Comparison of ENCODE assay signal across 8 cellular contexts in the genomic region with DNA sequence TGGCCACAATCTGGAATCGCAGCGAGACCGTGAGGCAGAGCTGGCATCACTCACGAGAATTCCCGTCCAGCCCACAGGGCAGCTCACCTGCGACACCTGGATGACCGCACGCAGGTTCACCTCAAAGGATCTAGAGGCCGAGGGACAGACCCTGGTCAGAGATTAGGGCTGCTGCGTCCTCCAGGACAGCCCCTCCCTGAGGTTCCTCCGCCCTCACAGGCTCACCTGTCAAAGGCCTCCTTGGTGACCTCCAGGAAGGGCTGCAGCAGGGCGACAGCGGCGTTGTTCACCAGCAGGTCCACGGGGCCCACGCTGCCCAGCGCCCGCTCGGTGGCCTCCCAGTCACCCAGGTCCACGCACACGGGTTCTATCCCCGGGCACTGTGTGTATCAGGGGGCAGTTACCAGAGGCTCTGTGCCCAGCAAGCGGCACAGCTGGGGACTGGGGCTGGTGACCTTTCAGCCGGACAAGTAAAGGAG. TPM values are rescaled to one million over a fixed set of nuclear protein-coding genes. Genes with fewer than 3 reads are reported as not detected.
DNase-seq lines count a peak whose midpoint lies in the region; ATAC-seq and TF ChIP-seq lines count a peak whose summit lies in the region.

No MANE protein-coding gene starts in this region.

- H3K27me3 Mint-ChIP-seq in progenitor cell of endocrine pancreas = peaks cover 21% of the 10 kb centered on the region

- peaks cover 17% of the 10 kb centered on the region for H3K79me2 ChIP-seq in PC-3 (ENCODE audit: low read length)

- CTCF ChIA-PET in PC-3 (lab: Charles Lee) = no interaction called here

- H3K9me3 ChIP-seq in PC-3 (ENCODE audit: low read length) (no peaks in the 10 kb centered on the region), esophagus muscularis mucosa (no peaks in the 10 kb centered on the region)

- TF ChIP-seq EP300 in esophagus muscularis mucosa (IDR thresholded peaks at IDR 0.05) = no peak

- H3K36me3 Mint-ChIP-seq in progenitor cell of endocrine pancreas (ENCODE audit: insufficient read depth) = peaks cover 7% of the 10 kb centered on the region

- no peaks in the 10 kb centered on the region for H3F3A ChIP-seq in PC-3 (ENCODE audit: low read length, unreplicated experiment)

- H4K20me1 ChIP-seq in PC-3 (ENCODE audit: low read length) = peaks cover 8% of the 10 kb centered on the region; the same call in 1 of the 2 replicates

- H3K4me3 ChIP-seq in GM08714 (ENCODE audit: low read length) = peak overlapping the region; percentile 66; the same call in 1 of the 2 replicates
- H3K4me3 ChIP-seq in PC-3 (ENCODE audit: low read length) = peak overlapping the region; percentile 86
- H3K4me3 ChIP-seq in esophagus muscularis mucosa = peak overlapping the region; percentile 65 to 83 (median 66)

- no peaks in the 10 kb centered on the region for H3K36me3 ChIP-seq in PC-3 (ENCODE audit: low read depth, low read length)
- peaks cover 0 to 11% (median 3%) of the 10 kb centered on the region in 4 donors for H3K36me3 ChIP-seq in esophagus muscularis mucosa

- H3K9me3 Mint-ChIP-seq in progenitor cell of endocrine pancreas (ENCODE audit: low read depth) = no peaks in the 10 kb centered on the region

- intact Hi-C loops in PC-3 (cut with micrococcal nuclease) (loop anchor here (5.0 kb wide), 1 partner anchor 61 kb away; the partner anchor contains the start of gene FASN), esophagus muscularis mucosa (cut with DNase I) (no loop called here)

- H3K4me2 ChIP-seq in PC-3 (ENCODE audit: low read length) = peak overlapping the region; percentile 93

- no peak overlapping the region for H3K27ac Mint-ChIP-seq in progenitor cell of endocrine pancreas

- peak overlapping the region; percentile 75 for H3K9ac ChIP-seq in PC-3 (ENCODE audit: low read length)

- no peak for TF ChIP-seq CTCF in PC-3 (conservative IDR thresholded peaks at IDR 0.05; ENCODE audit: low read depth, low read length)
- TF ChIP-seq CTCF in esophagus muscularis mucosa (IDR thresholded peaks at IDR 0.05) = no peak
- TF ChIP-seq CTCF in progenitor cell of endocrine pancreas (IDR thresholded peaks at IDR 0.05; ENCODE audit: unreplicated experiment) = no peak

- DNase-seq in PC-3 (no peak), esophagus muscularis mucosa (ENCODE audit: extremely low spot score) (no peak), progenitor cell of endocrine pancreas (ENCODE audit: low spot score, unreplicated experiment) (no peak), cerebellum (ENCODE audit: low spot score) (no peak), SIG-M5 (lab: John Stamatoyannopoulos, UW) (no peak)

- peak; percentile 0; the same call in 1 of the 2 replicates for ATAC-seq in PC-3
- ATAC-seq in HG03520 (IDR thresholded peaks at IDR 0.05; ENCODE audit: unreplicated experiment) = no peak
- no peak for ATAC-seq in HG03354 (IDR thresholded peaks at IDR 0.05; ENCODE audit: poor library complexity, severe bottlenecking, unreplicated experiment)

- peaks cover 4% of the 10 kb centered on the region for H3K4me1 Mint-ChIP-seq in progenitor cell of endocrine pancreas (ENCODE audit: low read depth)

- no peak overlapping the region for H2AFZ ChIP-seq in PC-3 (ENCODE audit: low read length)

- H3K4me1 ChIP-seq in PC-3 (ENCODE audit: insufficient read depth, low read length) (peaks cover 25% of the 10 kb centered on the region), esophagus muscularis mucosa (peaks cover 22 to 33% (median 30%) of the 10 kb centered on the region in 4 donors)

- no peak for TF ChIP-seq POLR2A in esophagus muscularis mucosa (IDR thresholded peaks at IDR 0.05; ENCODE audit: low read depth)

- 47% methylated on average over 13 of the region's 24 CpGs for WGBS in esophagus muscularis mucosa

- H3K4me3 Mint-ChIP-seq in progenitor cell of endocrine pancreas (ENCODE audit: low read depth) = peak overlapping the region; percentile 75

- TSS peak; percentile 51 for BruUV-seq in PC-3 (replicated peaks; lab: Mats Ljungman, UMichigan)

- H3K27me3 ChIP-seq in PC-3 (ENCODE audit: low read length) (no peaks in the 10 kb centered on the region), esophagus muscularis mucosa (peaks cover 0 to 13% (median 6%) of the 10 kb centered on the region in 4 donors)

- H3K27ac ChIP-seq in PC-3 (ENCODE audit: low read length) (no peak overlapping the region), esophagus muscularis mucosa (replicated peaks in 1 of 4) (peak overlapping the region; percentile 92 to 98 (median 96))

- H3K9me2 ChIP-seq in PC-3 (replicated peaks; ENCODE audit: low read length) = no peaks in the 10 kb centered on the region

- POLR2A ChIA-PET in PC-3 (lab: Charles Lee; ENCODE audit: unreplicated experiment) = no interaction called here

RNA-seq across cellular contexts. Expression of gene DCXR, which starts 0.8 kb away (rescaled TPM):
- total RNA-seq in PC-3 (2014; rRNA removed) (135 and 142 TPM in 2 replicates), esophagus muscularis mucosa (100 to 1,000 TPM in 2 of 4 donors, 10 to 100 TPM in 2; 78.6 to 135 (median 102) TPM), progenitor cell of endocrine pancreas (72.2 and 77.6 TPM in 2 replicates), cerebellum (21.8 TPM)

RNA-seq across cellular contexts. Expression of gene RAC3, which starts 5.2 kb away (rescaled TPM):
- 46.8 and 52.2 TPM in 2 replicates for total RNA-seq in PC-3 (2014; rRNA removed)
- 1 to 10 TPM; 1.8 to 2.5 (median 2.2) TPM for total RNA-seq in esophagus muscularis mucosa
- total RNA-seq in progenitor cell of endocrine pancreas = 25.2 and 26.2 TPM in 2 replicates
- total RNA-seq in cerebellum = 37.7 TPM

RNA-seq across cellular contexts. Expression of gene LRRC45, which starts 13.6 kb away (rescaled TPM):
- total RNA-seq in PC-3 (2014; rRNA removed) (71.5 and 90.0 TPM in 2 replicates), esophagus muscularis mucosa (10 to 100 TPM in 2 of 4 donors, 1 to 10 TPM in 2; 6.6 to 15.8 (median 11.5) TPM), progenitor cell of endocrine pancreas (39.4 and 43.7 TPM in 2 replicates), cerebellum (12.9 TPM)

RNA-seq across cellular contexts. Expression of gene CENPX, which starts 14.0 kb away (rescaled TPM):
- 344 and 390 TPM in 2 replicates for total RNA-seq in PC-3 (2014; rRNA removed)
- 100 to 1,000 TPM in 2 of 4 donors, 10 to 100 TPM in 2; 62.5 to 109 (median 95.5) TPM for total RNA-seq in esophagus muscularis mucosa
- 64.1 and 66.2 TPM in 2 replicates for total RNA-seq in progenitor cell of endocrine pancreas
- 22.1 TPM for total RNA-seq in cerebellum

RNA-seq across cellular contexts. Expression of gene RFNG, which starts 14.9 kb away (rescaled TPM):
- total RNA-seq in PC-3 (2014; rRNA removed) = 46.7 and 46.8 TPM in 2 replicates
- total RNA-seq in esophagus muscularis mucosa = 10 to 100 TPM; 32.4 to 54.8 (median 42.5) TPM
- total RNA-seq in progenitor cell of endocrine pancreas = 60.1 and 65.5 TPM in 2 replicates
- 17.2 TPM for total RNA-seq in cerebellum
